ENCODE assay signal across 15 cellular contexts in the genomic region with DNA sequence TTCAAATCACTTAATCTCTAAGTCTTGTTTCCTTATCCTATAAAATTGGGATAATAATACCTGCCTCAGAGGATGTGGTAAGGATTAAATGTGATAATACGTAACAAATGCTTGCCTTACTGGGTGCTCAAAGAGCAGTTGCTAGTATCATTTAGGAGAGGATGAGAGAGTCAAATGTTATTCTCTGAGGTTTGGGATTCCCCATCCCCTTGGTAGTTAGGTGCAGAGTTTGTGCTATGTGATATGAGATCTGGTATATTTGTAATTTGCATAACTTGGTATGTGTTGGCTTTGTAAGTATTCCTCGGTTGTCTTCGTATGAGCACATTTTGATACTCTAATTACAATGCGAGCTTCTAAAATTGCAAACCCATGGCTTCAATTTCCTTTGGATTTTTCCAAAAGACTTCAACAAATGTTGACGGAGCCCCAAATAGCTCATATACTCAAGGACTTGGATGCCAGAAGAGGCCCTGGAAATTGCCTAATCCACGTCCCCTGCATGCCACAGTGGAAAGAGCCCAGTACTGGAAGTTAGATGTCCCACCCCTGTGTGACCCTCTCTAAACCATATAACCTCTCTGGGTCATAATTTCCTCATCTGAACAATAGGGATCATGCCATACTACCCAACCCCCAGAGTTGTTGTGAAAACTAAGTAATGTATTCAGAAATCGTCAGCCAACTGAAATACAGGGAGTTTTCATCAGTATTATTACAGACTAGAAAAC.
DNase-seq lines count a peak whose midpoint lies in the region; ATAC-seq, FAIRE-seq and TF ChIP-seq lines count a peak whose summit lies in the region.
"Had no signal": no experiment of that assay in that cellular context is flagged by ENCODE, and none has a peak within 500 bp of the region (broad histone marks: within the 10 kb centered on the region; RNA-seq: fewer than 3 reads in every experiment).

No MANE protein-coding gene starts in this region.

- H3K4me2 ChIP-seq in GM23248 (ENCODE audit: unreplicated experiment) (peak overlapping the region; percentile 55), mammary epithelial cell (ENCODE audit: insufficient read depth, low read depth, low read length) (no peak overlapping the region)

- no peaks in the 10 kb centered on the region; the same call in 1 of the 2 replicates for H3K9me2 ChIP-seq in GM23248 (ENCODE audit: insufficient read depth)

- WGBS in GM23248 (ENCODE audit: low coverage in 1 of 2, low lambda C conversion rate in 2 of 2, missing lambda C conversion rate in 2 of 2), 2 experiments = 46 to 51% methylated on average over 7 of the region's 7 CpGs
- WGBS in mammary epithelial cell (ENCODE audit: low coverage, missing lambda C conversion rate) = 89% methylated on average over 7 of the region's 7 CpGs

- H3K27me3 ChIP-seq in GM23248 (replicated peaks; ENCODE audit: insufficient read depth) = no peaks in the 10 kb centered on the region
- H3K27me3 ChIP-seq in mammary epithelial cell (ENCODE audit: insufficient read depth, low read length) = no peaks in the 10 kb centered on the region

- H3F3A ChIP-seq in GM23248 (ENCODE audit: insufficient read depth) = peaks cover 96% of the 10 kb centered on the region

- peak overlapping the region in 2 of 3 experiments; percentile 95 to 97 for H3K27ac Mint-ChIP-seq in nephron
- no peak overlapping the region for H3K27ac Mint-ChIP-seq in activated T-cell treated with anti-CD3 and anti-CD28 coated beads, Interleukin-2, amount 50 U/mL, for 72 hours
- H3K27ac Mint-ChIP-seq: activated CD4-positive, alpha-beta T cell treated with anti-CD3 and anti-CD28 coated beads, Interleukin-2, amount 10 ng/mL, durations not matched to agents 7 days and 5 days; B cell; stimulated activated memory B cell treated with anti-CD40 and anti-IgM and Interleukin-4, amounts not matched to agents 10 μg/mL and 1 μg/mL and 100 μg/mL, for 72 hours had no signal

- CTCF ChIA-PET in mammary epithelial cell (lab: Charles Lee; ENCODE audit: low non-redundant PET) = no interaction called here

- H3K4me3 Mint-ChIP-seq in nephron = no peak overlapping the region
- H3K4me3 Mint-ChIP-seq in activated T-cell treated with anti-CD3 and anti-CD28 coated beads, Interleukin-2, amount 50 U/mL, for 72 hours = no peak overlapping the region
- H3K4me3 Mint-ChIP-seq: activated CD4-positive, alpha-beta T cell treated with anti-CD3 and anti-CD28 coated beads, Interleukin-2, amount 10 ng/mL, durations not matched to agents 7 days and 5 days; B cell; brain; stimulated activated memory B cell treated with anti-CD40 and anti-IgM and Interleukin-4, amounts not matched to agents 10 μg/mL and 1 μg/mL and 100 μg/mL, for 72 hours had no signal

- peak; percentile 9 for FAIRE-seq in GM18507 (lab: Jason Lieb, UNC)
- FAIRE-seq: HTR-8/SVneo had no signal

- peaks cover 77% of the 10 kb centered on the region for H3K4me1 Mint-ChIP-seq in nephron
- H3K4me1 Mint-ChIP-seq in activated T-cell treated with anti-CD3 and anti-CD28 coated beads, Interleukin-2, amount 50 U/mL, for 72 hours (ENCODE audit: low read depth) = no peaks in the 10 kb centered on the region
- H3K4me1 Mint-ChIP-seq: activated CD4-positive, alpha-beta T cell treated with anti-CD3 and anti-CD28 coated beads, Interleukin-2, amount 10 ng/mL, durations not matched to agents 7 days and 5 days; B cell; stimulated activated memory B cell treated with anti-CD40 and anti-IgM and Interleukin-4, amounts not matched to agents 10 μg/mL and 1 μg/mL and 100 μg/mL, for 72 hours had no signal

- H3K9me3 ChIP-seq in GM23248 (ENCODE audit: low read depth) (no peaks in the 10 kb centered on the region), mammary epithelial cell (replicated peaks; ENCODE audit: insufficient read depth, low read length) (no peaks in the 10 kb centered on the region)

- DNase-seq in GM18507 (ENCODE audit: extremely low spot score, insufficient read length, low read depth) (no peak), GM23248 (peak; percentile 51), dermis blood vessel endothelial cell (peak; percentile 69), 8988T (no peak), mammary epithelial cell (no peak)
- DNase-seq in activated T-cell treated with anti-CD3 and anti-CD28 coated beads, Interleukin-2, amount 50 U/mL, for 72 hours = no peak
- DNase-seq: activated CD4-positive, alpha-beta T cell treated with anti-CD3 and anti-CD28 coated beads, Interleukin-2, amount 10 ng/mL, durations not matched to agents 7 days and 5 days; midbrain; stimulated activated CD4-positive, alpha-beta T cell treated with anti-CD3 and anti-CD28 coated beads, Interleukin-2, amount 100 ng/mL, for 48 hours had no signal

- H3K79me2 ChIP-seq in GM23248 (ENCODE audit: insufficient read depth) (peaks cover 98% of the 10 kb centered on the region), mammary epithelial cell (ENCODE audit: insufficient read depth, low read length) (no peaks in the 10 kb centered on the region)

- H3K27me3 Mint-ChIP-seq in nephron (ENCODE audit: low read depth) = no peaks in the 10 kb centered on the region
- H3K27me3 Mint-ChIP-seq in activated T-cell treated with anti-CD3 and anti-CD28 coated beads, Interleukin-2, amount 50 U/mL, for 72 hours (ENCODE audit: low read depth) = peaks cover 5% of the 10 kb centered on the region
- H3K27me3 Mint-ChIP-seq: brain had no signal

- intact Hi-C loops in mammary epithelial cell (cut with micrococcal nuclease) = no loop called here

- H4K20me1 ChIP-seq in GM23248 (ENCODE audit: insufficient read depth) (no peaks in the 10 kb centered on the region), mammary epithelial cell (ENCODE audit: insufficient read depth, low read length) (no peaks in the 10 kb centered on the region)

- no peak overlapping the region for H2AFZ ChIP-seq in GM23248
- no peak overlapping the region for H2AFZ ChIP-seq in mammary epithelial cell (ENCODE audit: low read depth, low read length)

- no peaks in the 10 kb centered on the region for H3K36me3 Mint-ChIP-seq in nephron (ENCODE audit: low read depth)
- no peaks in the 10 kb centered on the region for H3K36me3 Mint-ChIP-seq in activated T-cell treated with anti-CD3 and anti-CD28 coated beads, Interleukin-2, amount 50 U/mL, for 72 hours (ENCODE audit: insufficient read depth in 2 of 2)
- H3K36me3 Mint-ChIP-seq: brain; stimulated activated memory B cell treated with anti-CD40 and anti-IgM and Interleukin-4, amounts not matched to agents 10 μg/mL and 1 μg/mL and 100 μg/mL, for 72 hours had no signal

- H3K9me3 Mint-ChIP-seq in nephron = no peaks in the 10 kb centered on the region
- H3K9me3 Mint-ChIP-seq in activated T-cell treated with anti-CD3 and anti-CD28 coated beads, Interleukin-2, amount 50 U/mL, for 72 hours = no peaks in the 10 kb centered on the region
- H3K9me3 Mint-ChIP-seq: activated CD4-positive, alpha-beta T cell treated with anti-CD3 and anti-CD28 coated beads, Interleukin-2, amount 10 ng/mL, durations not matched to agents 7 days and 5 days; brain; stimulated activated memory B cell treated with anti-CD40 and anti-IgM and Interleukin-4, amounts not matched to agents 10 μg/mL and 1 μg/mL and 100 μg/mL, for 72 hours had no signal

- in situ Hi-C loops in GM23248 (cut with MboI) (no loop called here), mammary epithelial cell (cut with MboI; ENCODE audit: low sequenced_read_pairs in 2 of 2) (no loop called here)

- no TSS peak for BruUV-seq in mammary epithelial cell (replicated peaks; lab: Mats Ljungman, UMichigan)

- H3K27ac ChIP-seq in GM23248 (peak overlapping the region; percentile 92), mammary epithelial cell (ENCODE audit: insufficient read depth, low read depth, low read length) (no peak overlapping the region)

- peaks cover 25% of the 10 kb centered on the region for H3K36me3 ChIP-seq in GM23248 (ENCODE audit: low read depth)
- no peaks in the 10 kb centered on the region for H3K36me3 ChIP-seq in mammary epithelial cell (ENCODE audit: insufficient read depth, low read length)

- dilution Hi-C loops in mammary epithelial cell (cut with HindIII; ENCODE audit: low sequenced_read_pairs) = no loop called here

- 0 out of 2 replicates have a peak overlapping the region, but pooled peaks have one; percentile 4 for H3K4me3 ChIP-seq in GM23248
- no peak overlapping the region for H3K4me3 ChIP-seq in mammary epithelial cell (replicated peaks in 1 of 3; ENCODE audit: insufficient read depth in 1 of 3, low read depth in 2 of 3, low read length in 3 of 3)

- TF ChIP-seq CTCF in nephron (IDR thresholded peaks at IDR 0.05; ENCODE audit: unreplicated experiment in 3 of 3) (no peak), mammary epithelial cell (conservative IDR thresholded peaks at IDR 0.05 in 1 of 2, IDR thresholded peaks at IDR 0.05 in 1 of 2; ENCODE audit: extremely low read depth in 1 of 2, insufficient read depth in 1 of 2, low read depth in 1 of 2, low read length in 2 of 2) (no peak)

- H3K9ac ChIP-seq in GM23248 (peak overlapping the region; percentile 71), mammary epithelial cell (ENCODE audit: insufficient read depth, low read length) (no peak overlapping the region)

- H3K4me1 ChIP-seq in GM23248 (ENCODE audit: insufficient read depth) (peaks cover 95% of the 10 kb centered on the region), mammary epithelial cell (ENCODE audit: insufficient read depth, low read length) (peaks cover 11% of the 10 kb centered on the region)

- ATAC-seq in activated T-cell treated with anti-CD3 and anti-CD28 coated beads, Interleukin-2, amount 50 U/mL, for 72 hours (replicated peaks in 1 of 2) = no peak
- no peak for ATAC-seq in GM21737 (IDR thresholded peaks at IDR 0.05; ENCODE audit: unreplicated experiment)
- ATAC-seq: stimulated activated memory B cell treated with anti-CD40 and anti-IgM and Interleukin-4, amounts not matched to agents 10 μg/mL and 1 μg/mL and 100 μg/mL, for 72 hours had no signal

Comparison
In these comparisons a context has a peak if more than half of its experiments do, and no peak if none do; other contexts are left out.
1. DNase-seq: peak in GM23248 (single experiment) and dermis blood vessel endothelial cell (single experiment); none in GM18507 (single experiment), activated T-cell treated with anti-CD3 and anti-CD28 coated beads, Interleukin-2, amount 50 U/mL, for 72 hours (0 of 2), 8988T (single experiment) and mammary epithelial cell (single experiment).